In the genomic region with DNA sequence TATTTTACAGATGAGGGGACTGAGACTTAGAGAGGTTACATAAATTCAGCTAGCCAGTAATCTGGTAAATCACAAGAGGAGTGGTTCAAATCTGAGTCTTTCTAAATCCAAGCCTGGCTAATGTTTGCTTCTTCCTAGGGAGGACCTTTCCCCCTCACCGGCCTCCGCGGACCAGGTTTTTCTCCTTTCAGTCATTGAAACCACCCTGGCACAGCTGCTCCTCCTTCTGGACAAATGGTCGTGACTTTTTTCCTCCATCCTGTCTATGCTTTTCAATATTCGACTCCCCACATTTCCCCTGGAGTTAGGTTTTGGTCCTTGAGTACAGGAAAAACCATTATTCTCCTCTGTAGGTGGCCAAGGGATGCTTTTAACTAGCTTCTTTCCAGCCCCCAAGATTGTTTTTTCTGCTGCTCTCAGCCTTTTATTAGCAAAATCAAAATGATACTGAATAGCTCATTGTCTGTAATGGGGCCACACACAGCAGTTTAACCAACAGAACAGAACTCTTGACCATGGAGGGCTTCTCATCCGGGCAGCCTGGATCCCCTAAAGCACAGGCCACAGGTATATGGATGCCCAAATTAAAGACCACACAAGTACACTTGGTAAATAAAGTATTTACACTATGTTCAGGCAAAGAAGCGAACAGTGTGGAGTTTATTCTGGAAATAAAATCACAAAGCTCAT, we compare ENCODE assay signal across 15 cellular contexts.
A peak's percentile ranks its signal among the peaks of the same experiment; 100 is the strongest.
DNase-seq lines count a peak whose midpoint lies in the region; ATAC-seq, FAIRE-seq and TF ChIP-seq lines count a peak whose summit lies in the region.
"Had no signal": no experiment of that assay in that cellular context is flagged by ENCODE, and none has a peak within 500 bp of the region (broad histone marks: within the 10 kb centered on the region; RNA-seq: fewer than 3 reads in every experiment).

No MANE protein-coding gene starts in this region.

- 0 out of 2 replicates have a peak, but pooled peaks have one; percentile 1 for TF ChIP-seq CTCF in BE2C (IDR thresholded peaks at IDR 0.05; ENCODE audit: low read depth, low read length)
- TF ChIP-seq CTCF in kidney (IDR thresholded peaks at IDR 0.05; ENCODE audit: borderline replicate concordance, extremely low read depth, insufficient read depth) = no peak

- intact Hi-C loops in sciatic nerve (cut with DNase I) (no loop called here), kidney (cut with DNase I) (no loop called here)

- in situ Hi-C loops in SK-MEL-5 (cut with HindIII; ENCODE audit: low pct_unique_long_range_greater_than_20kb, low sequenced_read_pairs) = no loop called here

- H3K4me1 ChIP-seq in BE2C (no peaks in the 10 kb centered on the region), kidney (ENCODE audit: control insufficient read depth in 1 of 2, insufficient read depth in 1 of 2, low read depth in 1 of 2, low read length in 2 of 2) (no peaks in the 10 kb centered on the region)

- H3K27me3 ChIP-seq in BE2C = peaks cover 13% of the 10 kb centered on the region

- H3K4me3 ChIP-seq in BE2C (ENCODE audit: low read depth, low read length) (no peak overlapping the region), kidney (ENCODE audit: low read length in 2 of 2) (no peak overlapping the region)

- DNase-seq in BE2C (no peak), NCI-H2227 treated with DMSO at 0.1 percent for 48 hours (lab: John Stamatoyannopoulos, UW) (peak; percentile 43), SK-MEL-5 (ENCODE audit: low read depth, low spot score) (peak; percentile 32), sciatic nerve (ENCODE audit: low spot score) (no peak), kidney (no peak)
- DNase-seq in stimulated activated CD4-positive, alpha-beta T cell treated with anti-CD3 and anti-CD28 coated beads, Interleukin-4, amount 100 ng/mL, for 1 hour = no peak
- DNase-seq: CD8-positive, alpha-beta T cell; COR-L47; DMS53; GF-D8; HCEC 1CT; HFFc6 had no signal

- no peaks in the 10 kb centered on the region for H3K36me3 ChIP-seq in BE2C
- H3K36me3 ChIP-seq in kidney (ENCODE audit: control insufficient read depth in 1 of 2, insufficient read depth in 2 of 2, low read length in 2 of 2) = no peaks in the 10 kb centered on the region

- FAIRE-seq in kidney (lab: Jason Lieb, UNC) = no peak
- FAIRE-seq: A204.1, D721Med had no signal

- H3K9ac ChIP-seq in kidney (ENCODE audit: low read length in 2 of 2) = no peak overlapping the region

- peak; percentile 76 for ATAC-seq in sciatic nerve
- no peak for ATAC-seq in GM19455 (IDR thresholded peaks at IDR 0.05; ENCODE audit: unreplicated experiment)
- ATAC-seq: CD8-positive, alpha-beta T cell had no signal

- no peak overlapping the region for H3K27ac ChIP-seq in kidney (ENCODE audit: low read depth in 2 of 2, low read length in 2 of 2)

- H3K9me3 ChIP-seq in BE2C (no peaks in the 10 kb centered on the region), kidney (ENCODE audit: control insufficient read depth in 1 of 2, low read length in 2 of 2) (no peaks in the 10 kb centered on the region)

Comparison
In these comparisons a context has a peak if more than half of its experiments do, and no peak if none do; other contexts are left out.
1. DNase-seq: peak in NCI-H2227 treated with DMSO at 0.1 percent for 48 hours (single experiment) and SK-MEL-5 (single experiment); none in BE2C (single experiment), sciatic nerve (single experiment), kidney (single experiment) and stimulated activated CD4-positive, alpha-beta T cell treated with anti-CD3 and anti-CD28 coated beads, Interleukin-4, amount 100 ng/mL, for 1 hour (single experiment).